8 cellular contexts compared by ENCODE assay signal in the genomic region with DNA sequence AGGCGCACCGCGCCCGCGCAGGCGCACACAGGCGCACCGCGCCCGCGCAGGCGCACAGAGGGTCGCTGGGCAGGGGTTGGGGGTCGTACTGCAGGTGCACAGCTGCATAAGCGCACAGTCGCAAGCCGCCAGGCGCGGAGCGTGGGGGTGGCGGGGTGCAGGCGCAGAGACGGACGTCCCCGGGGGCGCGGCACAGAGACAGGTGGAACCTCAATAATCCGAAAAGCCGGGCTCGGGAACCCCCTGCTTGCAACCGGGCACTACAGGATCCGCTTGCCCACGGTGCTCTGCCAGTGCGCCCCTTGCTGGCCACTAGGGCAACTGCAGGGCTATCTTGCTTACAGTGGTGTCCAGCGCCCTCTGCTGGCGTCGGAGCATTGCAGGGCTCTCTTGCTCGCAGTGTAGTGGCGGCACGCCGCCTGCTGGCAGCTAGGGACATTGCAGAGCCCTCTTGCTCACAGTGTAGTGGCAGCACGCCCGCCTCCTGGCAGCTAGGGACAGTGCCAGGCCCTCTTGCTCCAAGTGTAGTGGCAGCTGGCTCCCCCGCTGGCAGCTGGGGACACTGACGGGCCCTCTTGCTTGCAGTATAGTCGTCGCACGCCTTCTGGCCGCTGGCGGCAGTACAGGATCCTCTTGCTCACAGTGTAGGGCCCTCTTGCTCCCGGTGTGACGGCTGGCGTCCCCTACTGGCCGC. TPM values are rescaled to one million over a fixed set of nuclear protein-coding genes. Genes with fewer than 3 reads are reported as not detected.
A peak's percentile ranks its signal among the peaks of the same experiment; 100 is the strongest.
DNase-seq lines count a peak whose midpoint lies in the region; ATAC-seq and TF ChIP-seq lines count a peak whose summit lies in the region.

No MANE protein-coding gene starts in this region.

- 49 to 62% (median 61%) methylated on average over 36 to 54 of the region's 54 CpGs for WGBS in adrenal gland, 4 donors

- H3K27me3 Mint-ChIP-seq in T-cell, result peaks cover 10 to 13% of the 10 kb centered on the region in 2 donors

- H3K27me3 ChIP-seq in adrenal gland, result no peaks in the 10 kb centered on the region

- DNase-seq in H4 (ENCODE audit: low spot score), result peak; percentile 32
- DNase-seq in T-cell, result peak in 32 of 34 experiments; percentile 32 to 69 (median 56)
- DNase-seq in adrenal gland, result peak; percentile 36 to 82 (median 70)
- peak; percentile 97 for DNase-seq in islet precursor cell
- DNase-seq in stimulated activated CD4-positive, alpha-beta T cell treated with anti-CD3 and anti-CD28 coated beads, Interleukin-2, amount 100 ng/mL, for 48 hours, result peak; percentile 57 to 75
- no peak for DNase-seq in GF-D8 (lab: John Stamatoyannopoulos, UW)

- no peaks in the 10 kb centered on the region for H3K4me1 ChIP-seq in adrenal gland (replicated peaks in 1 of 2)

- H3K4me1 Mint-ChIP-seq in T-cell, result no peaks in the 10 kb centered on the region

- H3K9me3 Mint-ChIP-seq in T-cell, result no peaks in the 10 kb centered on the region

- no peaks in the 10 kb centered on the region for H3K9me3 ChIP-seq in adrenal gland (replicated peaks in 1 of 3)

- no peak overlapping the region for H3K4me3 Mint-ChIP-seq in T-cell

- ATAC-seq in T-cell (replicated peaks in 1 of 4) (peak in 2 of 4 experiments; percentile 48), GM19328 (IDR thresholded peaks at IDR 0.05; ENCODE audit: unreplicated experiment) (no peak), GM19455 (IDR thresholded peaks at IDR 0.05; ENCODE audit: unreplicated experiment) (no peak)

- H3K4me3 ChIP-seq in adrenal gland, result no peak overlapping the region

- POLR2A ChIA-PET in T-cell (lab: Charles Lee), result no interaction called here

- peak; percentile 23 to 59 (median 50) for TF ChIP-seq CTCF in adrenal gland (IDR thresholded peaks at IDR 0.05)

- H3K36me3 Mint-ChIP-seq in T-cell, result no peaks in the 10 kb centered on the region

- no peak overlapping the region for H3K27ac Mint-ChIP-seq in T-cell

- CTCF ChIA-PET in T-cell (lab: Charles Lee), result no interaction called here

- no peak for TF ChIP-seq POLR2A in adrenal gland (IDR thresholded peaks at IDR 0.05)

- no peak overlapping the region for H3K27ac ChIP-seq in adrenal gland

- no peaks in the 10 kb centered on the region for H3K36me3 ChIP-seq in adrenal gland (replicated peaks in 1 of 2)

- intact Hi-C loops in adrenal gland (cut with DNase I), result no loop called here

RNA-seq across cellular contexts. Expression of a gene that starts 34.9 kb away (rescaled TPM):
- 0.12 and 0.15 TPM in 2 replicates for total RNA-seq in H4 (2014; rRNA removed; shearing (Covaris generic))
- total RNA-seq in T-cell (1 to 10 TPM in 2 of 5 donors, under 1 TPM in 3; 0.35 to 1.9 (median 0.72) TPM), adrenal gland (1 to 10 TPM; 2.5 to 8.7 (median 7.6) TPM)
- polyA plus RNA-seq in adrenal gland, result 1 to 10 TPM; 2.4 to 5.7 (median 3.9) TPM
